In genomic region chr6:16770701-16771569, GRCh38 we compare ENCODE assay signal across 8 cellular contexts. TPM values are rescaled to one million over a fixed set of nuclear protein-coding genes. Genes with fewer than 3 reads are reported as not detected.
DNase-seq lines count a peak whose midpoint lies in the region; ATAC-seq, FAIRE-seq and TF ChIP-seq lines count a peak whose summit lies in the region.

No MANE protein-coding gene starts in this region.

- in situ Hi-C loops in IMR-90 (cut with MboI; ENCODE audit: low sequenced_read_pairs): loop anchor here (5.0 kb wide), 1 partner anchor 191 kb away; no protein-coding TSS in a partner anchor

- H3K36me3 ChIP-seq in IMR-90 (ENCODE audit: control insufficient read depth, insufficient read depth, low read length) (no peaks in the 10 kb centered on the region), uterus (no peaks in the 10 kb centered on the region)

- 0 out of 4 replicates have a peak, but pooled peaks cover 0 to 4% of the 10 kb centered on the region in 2 experiments for H3K79me1 ChIP-seq in IMR-90 (ENCODE audit: low read depth in 1 of 2, low read length in 2 of 2)

- peak overlapping the region; percentile 89 for H3K56ac ChIP-seq in IMR-90 (ENCODE audit: extremely low read depth, insufficient read depth, low read length)

- H2BK120ac ChIP-seq in IMR-90 (ENCODE audit: low read depth, low read length): peak overlapping the region; percentile 100

- H3K27me3 Mint-ChIP-seq in progenitor cell of endocrine pancreas: peaks cover 3% of the 10 kb centered on the region

- no TSS peak for BruUV-seq in IMR-90 (replicated peaks; lab: Mats Ljungman, UMichigan)

- H4K8ac ChIP-seq in IMR-90 (ENCODE audit: low read depth in 2 of 2, low read length in 2 of 2): peak overlapping the region; percentile 86 to 90

- H3K4ac ChIP-seq in IMR-90 (ENCODE audit: low read depth, low read length): peak overlapping the region; percentile 99

- H3K27me3 ChIP-seq in IMR-90 (ENCODE audit: control insufficient read depth, insufficient read depth, low read length) (no peaks in the 10 kb centered on the region), uterus (no peaks in the 10 kb centered on the region)

- H2AK5ac ChIP-seq in IMR-90 (ENCODE audit: low read depth, low read length): peak overlapping the region; percentile 94

- H3K9me3 ChIP-seq in IMR-90 (ENCODE audit: control insufficient read depth, insufficient read depth, low read length) (no peaks in the 10 kb centered on the region), uterus (no peaks in the 10 kb centered on the region)

- DNase-seq in D721Med (ENCODE audit: insufficient read length, low spot score) (no peak), IMR-90 (peak; percentile 60), SIG-M5 treated with dmso at 0.1 percent for 504 hours (lab: John Stamatoyannopoulos, UW; ENCODE audit: unreplicated experiment) (peak; percentile 65), globus pallidus (ENCODE audit: low spot score) (peak; percentile 75), progenitor cell of endocrine pancreas (ENCODE audit: low spot score, unreplicated experiment) (peak; percentile 59), uterus (peak; percentile 72 to 78)
- peak; percentile 91 for DNase-seq in activated effector memory CD4-positive, alpha-beta T cell treated with anti-CD3 and anti-CD28 coated beads, Interleukin-2, amount 50 U/mL, for 16 hours

- H3K4me2 ChIP-seq in IMR-90 (ENCODE audit: low read depth, low read length): no peak overlapping the region

- TF ChIP-seq CTCF in D721Med (IDR thresholded peaks at IDR 0.05; ENCODE audit: insufficient read depth, missing control alignments) (peak; percentile 82), IMR-90 (conservative IDR thresholded peaks at IDR 0.05; ENCODE audit: low read depth, low read length) (peak; percentile 66), progenitor cell of endocrine pancreas (IDR thresholded peaks at IDR 0.05; ENCODE audit: unreplicated experiment) (peak; percentile 90), uterus (IDR thresholded peaks at IDR 0.05) (peak; percentile 71 to 83 (median 76))

- no peak overlapping the region for H3K4me3 Mint-ChIP-seq in progenitor cell of endocrine pancreas (ENCODE audit: low read depth)

- TF ChIP-seq POLR2A in IMR-90 (IDR thresholded peaks at IDR 0.05; ENCODE audit: low read depth, low read length): no peak
- TF ChIP-seq POLR2A in uterus (IDR thresholded peaks at IDR 0.05): no peak

- H2AK9ac ChIP-seq in IMR-90 (replicated peaks; ENCODE audit: low read depth, low read length, poor library complexity): peak overlapping the region; percentile 74

- H3K4me1 ChIP-seq in IMR-90 (ENCODE audit: control insufficient read depth, insufficient read depth, low read length) (peaks cover 24% of the 10 kb centered on the region), uterus (peaks cover 3 to 4% of the 10 kb centered on the region in 2 donors)

- peak overlapping the region; percentile 99 for H3K23ac ChIP-seq in IMR-90 (ENCODE audit: low read depth, low read length)

- peak overlapping the region; percentile 99 for H2BK20ac ChIP-seq in IMR-90 (ENCODE audit: low read depth, low read length)

- peak overlapping the region; percentile 29; the same call in 1 of the 2 replicates for H3K9ac ChIP-seq in IMR-90 (ENCODE audit: low read depth, low read length)

- ATAC-seq in GM21390 (IDR thresholded peaks at IDR 0.05; ENCODE audit: unreplicated experiment) (peak; percentile 84), IMR-90 (ENCODE audit: low read depth) (no peak)

- H4K91ac ChIP-seq in IMR-90 (ENCODE audit: insufficient read depth, low read depth, low read length): peak overlapping the region; percentile 99

- H2BK5ac ChIP-seq in IMR-90 (ENCODE audit: low read depth, low read length, poor library complexity, severe bottlenecking): peak overlapping the region; percentile 98

- peaks cover 16% of the 10 kb centered on the region for H3K4me1 Mint-ChIP-seq in progenitor cell of endocrine pancreas (ENCODE audit: low read depth)

- no peaks in the 10 kb centered on the region for H3K9me3 Mint-ChIP-seq in progenitor cell of endocrine pancreas (ENCODE audit: low read depth)

- no peaks in the 10 kb centered on the region for H4K20me1 ChIP-seq in IMR-90 (ENCODE audit: insufficient read depth, low read length)

- peak overlapping the region; percentile 72 for H2AFZ ChIP-seq in IMR-90 (replicated peaks; ENCODE audit: low read length, poor library complexity)

- H3K27ac ChIP-seq in IMR-90 (ENCODE audit: insufficient read depth, low read length) (peak overlapping the region; percentile 95), uterus (peak overlapping the region; percentile 43 to 80)

- CTCF ChIA-PET in IMR-90 (lab: Yijun Ruan, JAX): interaction anchor here (0.5 to 1.7 kb wide), 7 partner anchors 11 to 194 kb away, joined by 3 to 5 read pairs (median 3); no protein-coding TSS in a partner anchor

- intact Hi-C loops in IMR-90 (cut with micrococcal nuclease): no loop called here
- intact Hi-C loops in uterus (cut with DNase I; ENCODE audit: low total_unique reads): no loop called here

- no peaks in the 10 kb centered on the region for H3K36me3 Mint-ChIP-seq in progenitor cell of endocrine pancreas (ENCODE audit: insufficient read depth)

- dilution Hi-C loops in IMR-90 (cut with HindIII; ENCODE audit: low sequenced_read_pairs, unreplicated experiment): no loop called here

- H3K14ac ChIP-seq in IMR-90 (replicated peaks; ENCODE audit: low read depth, low read length): peak overlapping the region; percentile 16

- H4K5ac ChIP-seq in IMR-90 (ENCODE audit: low read depth, low read length): peak overlapping the region; percentile 92

- H3K18ac ChIP-seq in IMR-90 (ENCODE audit: low read depth, low read length): peak overlapping the region; percentile 97

- no peak for FAIRE-seq in D721Med (lab: Jason Lieb, UNC)

- TF ChIP-seq RAD21 in IMR-90 (IDR thresholded peaks at IDR 0.05; ENCODE audit: low read length): peak; percentile 55

- peaks cover 12% of the 10 kb centered on the region for H3K9me1 ChIP-seq in IMR-90 (ENCODE audit: insufficient read depth, low read length)

- H3K27ac Mint-ChIP-seq in progenitor cell of endocrine pancreas: no peak overlapping the region

- POLR2A ChIA-PET in IMR-90 (lab: Charles Lee; ENCODE audit: unreplicated experiment): no interaction called here

- 100% methylated on average over 2 of the region's 16 CpGs; no CpG with 5 or more reads in 1 of the 2 experiments for WGBS in IMR-90 (ENCODE audit: extremely low coverage in 2 of 2, insufficient read length in 1 of 2), 2 experiments

- H3K4me3 ChIP-seq in IMR-90 (ENCODE audit: insufficient read depth, low read depth, low read length) (no peak overlapping the region), uterus (no peak overlapping the region)

- peak overlapping the region; percentile 99 for H2BK15ac ChIP-seq in IMR-90 (ENCODE audit: low read depth, low read length)

TF ChIP-seq in IMR-90, 13 proteins besides CTCF, POLR2A, EP300 and RAD21:
- no peak for TF ChIP-seq ELK1 (IDR thresholded peaks at IDR 0.05; ENCODE audit: borderline replicate concordance, low read depth, low read length)
- TF ChIP-seq MAFK (IDR thresholded peaks at IDR 0.05; ENCODE audit: low read depth, low read length): no peak
- TF ChIP-seq USF2 (IDR thresholded peaks at IDR 0.05; ENCODE audit: low read depth, low read length): no peak
- peak; percentile 36; the same call in 1 of the 2 replicates for TF ChIP-seq BHLHE40 (IDR thresholded peaks at IDR 0.05; ENCODE audit: low read depth, low read length)
- TF ChIP-seq RCOR1 (IDR thresholded peaks at IDR 0.05; ENCODE audit: insufficient replicate concordance, low read length): no peak
- TF ChIP-seq MXI1 (IDR thresholded peaks at IDR 0.05; ENCODE audit: borderline replicate concordance, low read depth, low read length): no peak
- TF ChIP-seq NFE2L2 (IDR thresholded peaks at IDR 0.05; ENCODE audit: low read depth, low read length): no peak
- TF ChIP-seq MAZ (IDR thresholded peaks at IDR 0.05; ENCODE audit: borderline replicate concordance, low read depth, low read length): no peak
- TF ChIP-seq FOS (IDR thresholded peaks at IDR 0.05; ENCODE audit: low read depth, low read length): no peak
- TF ChIP-seq CEBPB (IDR thresholded peaks at IDR 0.05; ENCODE audit: low read depth, low read length): no peak
- TF ChIP-seq SMC3 (IDR thresholded peaks at IDR 0.05; ENCODE audit: low read depth, low read length): peak; percentile 63
- no peak for TF ChIP-seq CHD1 (IDR thresholded peaks at IDR 0.05; ENCODE audit: low read depth, low read length)
- TF ChIP-seq RFX5 (IDR thresholded peaks at IDR 0.05; ENCODE audit: low read depth, low read length): no peak
TF ChIP-seq in IMR-90: peak in this region for 2.

RNA-seq across cellular contexts. Expression of gene ATXN1, which starts 9.7 kb away (rescaled TPM):
- total RNA-seq in IMR-90 (2012; rRNA removed): 11.1 and 13.9 TPM in 2 replicates
- polyA plus RNA-seq in IMR-90 (2012; rRNA removed): 7.3 and 9.7 TPM in 2 replicates
- 3.4 and 8.9 TPM in 2 replicates for polyA plus RNA-seq in IMR-90 (2012; cell fraction: cytosol; rRNA removed)
- polyA plus RNA-seq in IMR-90 (2012; cell fraction: nucleus; rRNA removed; ENCODE audit: low replicate concordance): 20.5 and 29.3 TPM in 2 replicates
- 35.8 and 37.5 TPM in 2 replicates for total RNA-seq in progenitor cell of endocrine pancreas
- total RNA-seq in uterus: 100 to 1,000 TPM in 1 of 4 donors, 10 to 100 TPM in 3; 21.0 to 102 (median 51.1) TPM
